In the genomic region with DNA sequence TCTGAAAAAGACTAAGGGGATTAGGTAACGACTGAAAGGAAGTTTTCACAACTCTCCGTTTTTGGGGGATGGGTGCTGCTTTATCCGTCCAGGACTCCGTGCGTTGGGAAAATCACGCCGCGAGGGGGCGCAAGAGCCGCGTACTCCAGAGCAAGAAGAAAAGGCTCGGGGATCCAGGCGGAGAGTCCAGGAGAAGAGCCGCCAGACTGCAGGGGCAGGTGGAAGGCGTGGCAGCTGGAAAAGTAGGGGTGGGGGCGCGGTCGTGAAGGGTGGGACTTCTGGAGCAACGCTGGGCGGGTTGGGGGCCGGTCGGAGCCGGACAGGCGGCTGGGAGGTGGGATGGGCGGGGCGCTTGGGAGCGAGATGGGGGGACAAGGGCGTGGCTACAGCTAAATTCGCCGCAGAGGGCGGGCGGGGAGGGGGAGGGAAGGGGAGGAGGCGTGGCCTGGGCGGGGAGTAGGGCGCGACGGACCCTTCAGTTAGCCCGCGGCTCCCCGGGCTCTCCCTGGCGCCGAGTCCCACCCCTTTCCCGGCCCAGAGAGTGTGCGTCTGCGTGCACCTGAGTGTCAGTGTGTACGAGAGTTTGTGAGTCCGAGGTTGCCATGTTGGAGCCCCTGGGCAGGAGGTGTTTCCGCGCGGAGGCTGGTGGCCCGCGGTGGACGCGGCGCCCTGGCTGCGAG, we compare ENCODE assay signal across 8 cellular contexts. TPM values are rescaled to one million over a fixed set of nuclear protein-coding genes. Genes with fewer than 3 reads are reported as not detected.
DNase-seq lines count a peak whose midpoint lies in the region; TF ChIP-seq lines count a peak whose summit lies in the region.

No MANE protein-coding gene starts in this region.

- H3K36me3 ChIP-seq in SK-N-SH (replicated peaks in 1 of 2; ENCODE audit: control insufficient read depth in 1 of 2, insufficient read depth in 2 of 2, low read length in 1 of 2): peaks cover 0 to 11% of the 10 kb centered on the region in 2 experiments
- no peaks in the 10 kb centered on the region for H3K36me3 ChIP-seq in ovary
- no peaks in the 10 kb centered on the region for H3K36me3 ChIP-seq in thyroid gland

- peak; percentile 96 for TF ChIP-seq RAD21 in SK-N-SH (IDR thresholded peaks at IDR 0.05; ENCODE audit: low read length)

- H3K27me3 ChIP-seq in SK-N-SH (ENCODE audit: insufficient read depth) (no peaks in the 10 kb centered on the region), ovary (no peaks in the 10 kb centered on the region), thyroid gland (no peaks in the 10 kb centered on the region)

- H3K4me1 Mint-ChIP-seq in activated naive CD8-positive, alpha-beta T cell (ENCODE audit: low read depth): peaks cover 10% of the 10 kb centered on the region

- H3K4me2 ChIP-seq in SK-N-SH: peak overlapping the region; percentile 99

- no peaks in the 10 kb centered on the region for H3K9me2 ChIP-seq in SK-N-SH

- H3K27ac ChIP-seq in SK-N-SH (ENCODE audit: low read depth in 2 of 2, low read length in 1 of 2) (peak overlapping the region; percentile 93 to 97), ovary (peak overlapping the region; percentile 96), thyroid gland (peak overlapping the region; percentile 97 to 99 (median 98))

- CTCF ChIA-PET in HEK293T (lab: Yijun Ruan, JAX): interaction anchor here (0.6 to 5.0 kb wide), 15 partner anchors 10 to 437 kb away, joined by 3 to 53 read pairs (median 5); no protein-coding TSS in a partner anchor
- CTCF ChIA-PET in SK-N-SH (lab: Yijun Ruan, JAX): interaction anchor here (0.6 to 17.6 kb wide), 49 partner anchors 15 to 511 kb away, joined by 3 to 395 read pairs (median 4); a partner anchor contains a TSS

- POLR2A ChIA-PET in HEK293T (lab: Yijun Ruan, JAX): interaction anchor here (1.4 to 2.0 kb wide), 4 partner anchors 9 to 28 kb away, joined by 4 to 9 read pairs (median 6); no protein-coding TSS in a partner anchor
- POLR2A ChIA-PET in SK-N-SH (lab: Yijun Ruan, JAX): interaction anchor here (0.6 to 3.2 kb wide), 5 partner anchors 9 to 39 kb away, joined by 3 to 19 read pairs (median 4); no protein-coding TSS in a partner anchor

- H3K9ac ChIP-seq in SK-N-SH: peak overlapping the region; percentile 98

- H3K79me2 ChIP-seq in SK-N-SH (ENCODE audit: insufficient read depth): peaks cover 48% of the 10 kb centered on the region

- H3K4me1 ChIP-seq in SK-N-SH (ENCODE audit: control insufficient read depth in 1 of 2, insufficient read depth in 2 of 2, low read depth in 1 of 2, low read length in 1 of 2): peaks cover 35 to 40% of the 10 kb centered on the region in 2 experiments
- H3K4me1 ChIP-seq in ovary (ENCODE audit: insufficient read depth): peaks cover 29% of the 10 kb centered on the region
- H3K4me1 ChIP-seq in thyroid gland: peaks cover 35% of the 10 kb centered on the region in 2 donors

- H3F3A ChIP-seq in SK-N-SH (replicated peaks; ENCODE audit: insufficient read depth): peaks cover 6% of the 10 kb centered on the region

- H3K9me3 Mint-ChIP-seq in activated naive CD8-positive, alpha-beta T cell (ENCODE audit: low read depth): no peaks in the 10 kb centered on the region

- H3K4me3 ChIP-seq in NB4 (ENCODE audit: low read depth, low read length) (peak overlapping the region; percentile 60), SK-N-SH (ENCODE audit: low read depth in 2 of 2, low read length in 1 of 2) (peak overlapping the region; percentile 76 to 86), ovary (peak overlapping the region; percentile 86), thyroid gland (replicated peaks in 1 of 3) (peak overlapping the region; percentile 61 to 65 (median 61))

- TF ChIP-seq CTCF in NB4 (IDR thresholded peaks at IDR 0.05; ENCODE audit: low read depth, low read length): peak; percentile 74
- peak; percentile 90 for TF ChIP-seq CTCF in SK-N-SH (IDR thresholded peaks at IDR 0.05)
- peak; percentile 82 to 97 (median 94) for TF ChIP-seq CTCF in ovary (IDR thresholded peaks at IDR 0.05)
- TF ChIP-seq CTCF in thyroid gland (IDR thresholded peaks at IDR 0.05): peak; percentile 63 to 97 (median 88)

- in situ Hi-C loops in G401 (cut with HindIII; ENCODE audit: low sequenced_read_pairs): no loop called here

- peaks cover 10% of the 10 kb centered on the region for H3K27me3 Mint-ChIP-seq in activated naive CD8-positive, alpha-beta T cell

- H3K36me3 Mint-ChIP-seq in activated naive CD8-positive, alpha-beta T cell: no peaks in the 10 kb centered on the region

- peaks cover 32% of the 10 kb centered on the region for H4K20me1 ChIP-seq in SK-N-SH (ENCODE audit: insufficient read depth)

- DNase-seq in G401 (ENCODE audit: low spot score): peak; percentile 88
- DNase-seq in HEK293T (ENCODE audit: extremely low spot score): peak; percentile 96
- peak; percentile 99 for DNase-seq in NB4 (ENCODE audit: low read depth)
- DNase-seq in SK-N-SH: peak; percentile 97
- peak; percentile 89 to 99 (median 96) for DNase-seq in head of caudate nucleus
- DNase-seq in ovary: peak; percentile 98 to 100 (median 99)
- peak; percentile 100 for DNase-seq in thyroid gland

- peak overlapping the region; percentile 93 for H3K4me3 Mint-ChIP-seq in activated naive CD8-positive, alpha-beta T cell

- H3K27ac Mint-ChIP-seq in activated naive CD8-positive, alpha-beta T cell: no peak overlapping the region

- H3K9me3 ChIP-seq in SK-N-SH (no peaks in the 10 kb centered on the region), ovary (no peaks in the 10 kb centered on the region), thyroid gland (no peaks in the 10 kb centered on the region)

- TF ChIP-seq EP300 in SK-N-SH (IDR thresholded peaks at IDR 0.05; ENCODE audit: borderline replicate concordance in 1 of 2, low read depth in 1 of 2, low read length in 1 of 2) (peak in 1 of 2 experiments; percentile 39; a peak in 1 of 4 replicates), ovary (IDR thresholded peaks at IDR 0.05) (no peak)

- peak; percentile 74 for TF ChIP-seq POLR2A in NB4 (IDR thresholded peaks at IDR 0.05; ENCODE audit: extremely low read depth, insufficient read length)
- TF ChIP-seq POLR2A in ovary (IDR thresholded peaks at IDR 0.05): peak; percentile 51
- TF ChIP-seq POLR2A in thyroid gland (IDR thresholded peaks at IDR 0.05): peak in 1 of 2 donors; percentile 75

- WGBS in SK-N-SH (ENCODE audit: low lambda C conversion rate): 2% methylated on average over 43 of the region's 56 CpGs
- WGBS in ovary, 3 donors: 0 to 1% (median 0%) methylated on average over 35 to 56 of the region's 56 CpGs
- WGBS in thyroid gland, 2 donors: 0 to 1% methylated on average over 22 to 23 of the region's 56 CpGs

- intact Hi-C loops in head of caudate nucleus (cut with DNase I): no loop called here
- intact Hi-C loops in ovary (cut with DNase I): loop anchor here in 3 of 4 donors (1.0 to 2.0 kb wide), 2 partner anchors 27 to 28 kb away; no protein-coding TSS in a partner anchor
- intact Hi-C loops in thyroid gland (cut with DNase I): loop anchor here (2.0 kb wide), 1 partner anchor 27 kb away; no protein-coding TSS in a partner anchor

- H2AFZ ChIP-seq in SK-N-SH (ENCODE audit: low read depth): peak overlapping the region; percentile 78

TF ChIP-seq in HEK293T, 16 proteins besides CTCF, POLR2A, EP300 and RAD21:
- TF ChIP-seq L3MBTL2 (conservative IDR thresholded peaks at IDR 0.05) (peak; percentile 14; the same call in 1 of the 2 replicates), ARNT (IDR thresholded peaks at IDR 0.05) (no peak)

TF ChIP-seq in SK-N-SH, 30 proteins besides CTCF, POLR2A, EP300 and RAD21 (continues in another document):
- TF ChIP-seq, protein P1, sequence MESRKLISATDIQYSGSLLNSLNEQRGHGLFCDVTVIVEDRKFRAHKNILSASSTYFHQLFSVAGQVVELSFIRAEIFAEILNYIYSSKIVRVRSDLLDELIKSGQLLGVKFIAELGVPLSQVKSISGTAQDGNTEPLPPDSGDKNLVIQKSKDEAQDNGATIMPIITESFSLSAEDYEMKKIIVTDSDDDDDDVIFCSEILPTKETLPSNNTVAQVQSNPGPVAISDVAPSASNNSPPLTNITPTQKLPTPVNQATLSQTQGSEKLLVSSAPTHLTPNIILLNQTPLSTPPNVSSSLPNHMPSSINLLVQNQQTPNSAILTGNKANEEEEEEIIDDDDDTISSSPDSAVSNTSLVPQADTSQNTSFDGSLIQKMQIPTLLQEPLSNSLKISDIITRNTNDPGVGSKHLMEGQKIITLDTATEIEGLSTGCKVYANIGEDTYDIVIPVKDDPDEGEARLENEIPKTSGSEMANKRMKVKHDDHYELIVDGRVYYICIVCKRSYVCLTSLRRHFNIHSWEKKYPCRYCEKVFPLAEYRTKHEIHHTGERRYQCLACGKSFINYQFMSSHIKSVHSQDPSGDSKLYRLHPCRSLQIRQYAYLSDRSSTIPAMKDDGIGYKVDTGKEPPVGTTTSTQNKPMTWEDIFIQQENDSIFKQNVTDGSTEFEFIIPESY (IDR thresholded peaks at IDR 0.05; ENCODE audit: borderline replicate concordance, low read depth): no peak
- TF ChIP-seq, protein P2, sequence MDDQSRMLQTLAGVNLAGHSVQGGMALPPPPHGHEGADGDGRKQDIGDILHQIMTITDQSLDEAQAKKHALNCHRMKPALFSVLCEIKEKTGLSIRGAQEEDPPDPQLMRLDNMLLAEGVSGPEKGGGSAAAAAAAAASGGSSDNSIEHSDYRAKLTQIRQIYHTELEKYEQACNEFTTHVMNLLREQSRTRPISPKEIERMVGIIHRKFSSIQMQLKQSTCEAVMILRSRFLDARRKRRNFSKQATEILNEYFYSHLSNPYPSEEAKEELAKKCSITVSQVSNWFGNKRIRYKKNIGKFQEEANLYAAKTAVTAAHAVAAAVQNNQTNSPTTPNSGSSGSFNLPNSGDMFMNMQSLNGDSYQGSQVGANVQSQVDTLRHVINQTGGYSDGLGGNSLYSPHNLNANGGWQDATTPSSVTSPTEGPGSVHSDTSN (IDR thresholded peaks at IDR 0.05): peak; percentile 22; the same call in 1 of the 2 replicates
- peak; percentile 29; the same call in 1 of the 2 replicates for TF ChIP-seq NFIC (IDR thresholded peaks at IDR 0.05; ENCODE audit: borderline replicate concordance)
- TF ChIP-seq SMC3 (IDR thresholded peaks at IDR 0.05; ENCODE audit: low read depth, low read length): peak; percentile 98

RNA-seq across cellular contexts. Expression of a gene that starts 0.6 kb away (rescaled TPM):
- 19.9 and 31.0 TPM in 2 replicates for total RNA-seq in G401 (2014; rRNA removed; shearing (Covaris generic))
- 45.9 and 48.4 TPM in 2 replicates for polyA plus RNA-seq in SK-N-SH (2012; rRNA removed)
- 8.0 and 13.3 TPM in 2 replicates for polyA plus RNA-seq in SK-N-SH (2012; cell fraction: cytosol; rRNA removed)
- 273 and 324 TPM in 2 replicates for polyA plus RNA-seq in SK-N-SH (2012; cell fraction: nucleus; rRNA removed)
- 10 to 100 TPM; 29.8 to 83.8 (median 46.7) TPM for total RNA-seq in ovary
- 10 to 100 TPM; 21.0 to 38.0 TPM for polyA plus RNA-seq in ovary
- 100 to 1,000 TPM in 1 of 4 donors, 10 to 100 TPM in 3; 54.0 to 125 (median 61.4) TPM for total RNA-seq in thyroid gland

RNA-seq across cellular contexts. Expression of a gene that starts 35.3 kb away (rescaled TPM):
- not detected in 2 replicates for total RNA-seq in G401 (2014; rRNA removed; shearing (Covaris generic))
- polyA plus RNA-seq in SK-N-SH (2012; rRNA removed): 0.15 and 0.16 TPM in 2 replicates
- 0.09 and 0.31 TPM in 2 replicates for polyA plus RNA-seq in SK-N-SH (2012; cell fraction: cytosol; rRNA removed)
- 0.26 and 0.27 TPM in 2 replicates for polyA plus RNA-seq in SK-N-SH (2012; cell fraction: nucleus; rRNA removed)
- 1 to 10 TPM in 2 of 7 donors, under 1 TPM in 4, not detected in 1; 0.23 to 1.4 (median 0.62) TPM for total RNA-seq in ovary
- polyA plus RNA-seq in ovary: under 1 TPM; 0.57 to 0.79 TPM
- 1 to 10 TPM in 3 of 4 donors, under 1 TPM in 1; 0.93 to 4.0 (median 2.8) TPM for total RNA-seq in thyroid gland

Comparison
In these comparisons a context has a peak if more than half of its experiments do, and no peak if none do; other contexts are left out.
1. Peak in every context shown above with its lines: DNase-seq, H3K4me3 ChIP-seq and H3K27ac ChIP-seq.